Comparison of ENCODE assay signal across 8 cellular contexts in genomic region chr19:1905071-1905862, GRCh38. TPM values are rescaled to one million over a fixed set of nuclear protein-coding genes. Genes with fewer than 3 reads are reported as not detected.
DNase-seq lines count a peak whose midpoint lies in the region; ATAC-seq, FAIRE-seq and TF ChIP-seq lines count a peak whose summit lies in the region.

ADAT3 (plus strand) TSS chr19:1905399; CDS start chr19:1912048, 6,649 bp downstream.
SCAMP4 (plus strand) TSS chr19:1905399; CDS start chr19:1915020, 9,621 bp downstream.

- H3K36me3 ChIP-seq in OCI-LY3 (replicated peaks; ENCODE audit: low read depth, low read length), result peaks cover 19% of the 10 kb centered on the region

- H4K20me1 ChIP-seq in OCI-LY3 (ENCODE audit: insufficient read depth, low read length), result peaks cover 24% of the 10 kb centered on the region

- H3K4me1 ChIP-seq in OCI-LY3 (ENCODE audit: low read length), result peaks cover 43% of the 10 kb centered on the region

- H3K79me2 ChIP-seq in OCI-LY3 (ENCODE audit: low read length), result peaks cover 48% of the 10 kb centered on the region

- H3K4me3 ChIP-seq in OCI-LY3 (ENCODE audit: low read length), result peak within 1 kb of the TSS; percentile 87

- no TSS peak for BruUV-seq in Calu3 (replicated peaks; lab: Mats Ljungman, UMichigan)

- peak within 1 kb of the TSS; percentile 99 for H3K9ac ChIP-seq in OCI-LY3 (ENCODE audit: low read length)

- CTCF ChIA-PET in Calu3 (lab: Charles Lee), result interaction anchor here (0.6 kb wide), 1 partner anchor 300 kb away, joined by 4 read pairs; the partner anchor contains the start of gene UQCR11

- ATAC-seq in GM21526 (IDR thresholded peaks at IDR 0.05; ENCODE audit: low FRiP score, unreplicated experiment), result peak; percentile 60

- DNase-seq in Calu3, result peak; percentile 97
- DNase-seq in HuH-7.5 (ENCODE audit: low spot score), result peak; percentile 95
- DNase-seq in activated CD8-positive, alpha-beta memory T cell treated with anti-CD3 and anti-CD28 coated beads, Interleukin-2, amount 50 U/mL, for 48 hours, result peak; percentile 98
- peak; percentile 98 for DNase-seq in mesothelial cell of epicardium (ENCODE audit: low spot score in 2 of 2, unreplicated experiment in 2 of 2)
- DNase-seq in stimulated activated CD8-positive, alpha-beta memory T cell treated with anti-CD3 and anti-CD28 coated beads, Interleukin-15, amount 100 ng/mL, for 4 hours (ENCODE audit: low read depth in 2 of 2), result peak; percentile 97

- peak; percentile 53 for FAIRE-seq in endometrium (lab: Jason Lieb, UNC)

- H3K4me3 Mint-ChIP-seq in Calu3 (ENCODE audit: low read depth, unreplicated experiment) (peak within 1 kb of the TSS; percentile 74), mesothelial cell of epicardium (peak within 1 kb of the TSS; percentile 83)

- peak within 1 kb of the TSS; percentile 96 for H3K27ac ChIP-seq in OCI-LY3 (ENCODE audit: low read length)

- H3K27ac Mint-ChIP-seq in Calu3 (ENCODE audit: unreplicated experiment), result peak within 1 kb of the TSS; percentile 86
- H3K27ac Mint-ChIP-seq in mesothelial cell of epicardium, result peak within 1 kb of the TSS; percentile 98

- H3K27me3 ChIP-seq in OCI-LY3 (ENCODE audit: low read depth, low read length), result no peaks in the 10 kb centered on the region

- peak within 1 kb of the TSS; percentile 98 for H3K4me2 ChIP-seq in OCI-LY3 (ENCODE audit: low read length)

- H3K4me1 Mint-ChIP-seq in Calu3 (ENCODE audit: low read depth, unreplicated experiment) (peaks cover 9% of the 10 kb centered on the region), mesothelial cell of epicardium (peaks cover 28% of the 10 kb centered on the region)

- no peaks in the 10 kb centered on the region for H3K9me3 ChIP-seq in OCI-LY3 (ENCODE audit: insufficient read depth, low read length)

- no peaks in the 10 kb centered on the region for H3K27me3 Mint-ChIP-seq in Calu3 (ENCODE audit: unreplicated experiment)
- no peaks in the 10 kb centered on the region for H3K27me3 Mint-ChIP-seq in mesothelial cell of epicardium (ENCODE audit: low read depth)

- intact Hi-C loops in Calu3 (cut with micrococcal nuclease; ENCODE audit: unreplicated experiment), result no loop called here

- no peaks in the 10 kb centered on the region for H3K9me3 Mint-ChIP-seq in Calu3 (ENCODE audit: low read depth, unreplicated experiment)
- H3K9me3 Mint-ChIP-seq in mesothelial cell of epicardium, result no peaks in the 10 kb centered on the region

- no peak within 1 kb of the TSS for H2AFZ ChIP-seq in OCI-LY3 (ENCODE audit: low read depth, low read length)

- TF ChIP-seq CTCF in Calu3 (IDR thresholded peaks at IDR 0.05; ENCODE audit: unreplicated experiment), result no peak
- no peak for TF ChIP-seq CTCF in OCI-LY3 (IDR thresholded peaks at IDR 0.05; ENCODE audit: low read depth, low read length)
- TF ChIP-seq CTCF in mesothelial cell of epicardium (IDR thresholded peaks at IDR 0.05; ENCODE audit: unreplicated experiment), result no peak

- H3K36me3 Mint-ChIP-seq in Calu3 (ENCODE audit: insufficient read depth, unreplicated experiment) (peaks cover 39% of the 10 kb centered on the region), mesothelial cell of epicardium (peaks cover 3% of the 10 kb centered on the region)

RNA-seq across cellular contexts. Expression of gene ADAT3, which starts in this region (rescaled TPM):
- total RNA-seq in Calu3 (2022), result 6.7 TPM in 2 replicates
- total RNA-seq in mesothelial cell of epicardium, result 14.2 to 17.2 TPM (median 15.5 TPM) in 3 replicates

RNA-seq across cellular contexts. Expression of gene SCAMP4, which starts in this region (rescaled TPM):
- total RNA-seq in Calu3 (2022) (64.2 and 80.5 TPM in 2 replicates), mesothelial cell of epicardium (93.5 to 97.7 TPM (median 93.5 TPM) in 3 replicates)

Comparison
In these comparisons a context has a peak if more than half of its experiments do, and no peak if none do; other contexts are left out.
1. Peak in every context shown above with its lines: DNase-seq, ATAC-seq, H3K4me3 ChIP-seq and H3K27ac ChIP-seq.